Comparison of ENCODE assay signal across 23 cellular contexts in genomic region chr3:69403406-69403934, GRCh38.
"Had no signal": no experiment of that assay in that cellular context is flagged by ENCODE, and none has a peak within 500 bp of the region (broad histone marks: within the 10 kb centered on the region; RNA-seq: fewer than 3 reads in every experiment).

No MANE protein-coding gene starts in this region.

- H3K27ac ChIP-seq: ascending aorta, breast epithelium, epithelial cell of prostate, gastroesophageal sphincter, heart right ventricle, left ventricle myocardium inferior, sigmoid colon, spleen, vagina had no signal

- H3K4me3 ChIP-seq: ascending aorta, breast epithelium, gastroesophageal sphincter, heart right ventricle, left ventricle myocardium inferior, sigmoid colon, spleen, vagina had no signal

- H3K27ac Mint-ChIP-seq: activated CD4-positive, alpha-beta memory T cell treated with anti-CD3 and anti-CD28 coated beads for 36 hours; activated CD4-positive, alpha-beta T cell treated with anti-CD3 and anti-CD28 coated beads for 36 hours; activated CD8-positive, alpha-beta memory T cell treated with anti-CD3 and anti-CD28 coated beads, Interleukin-2, amount 10 ng/mL, durations not matched to agents 7 days and 5 days; activated naive CD4-positive, alpha-beta T cell treated with anti-CD3 and anti-CD28 coated beads for 36 hours; activated naive CD8-positive, alpha-beta T cell treated with anti-CD3 and anti-CD28 coated beads, Interleukin-2, amount 50 U/mL, for 24 hours; activated T-helper 2 cell treated with anti-CD3 and anti-CD28 coated beads, Interferon-gamma antibody, Interleukin-2, Interleukin-4, amounts not matched to agents 10 μg/mL and 5 μg/mL and 100 μg/mL, durations not matched to agents 14 hours and 24 hours and 36 hours; effector memory CD8-positive, alpha-beta T cell; nephron progenitor cell had no signal

- H3K9me3 Mint-ChIP-seq: activated naive CD8-positive, alpha-beta T cell treated with anti-CD3 and anti-CD28 coated beads, Interleukin-2, amount 50 U/mL, for 24 hours; activated T-helper 2 cell treated with anti-CD3 and anti-CD28 coated beads, Interferon-gamma antibody, Interleukin-2, Interleukin-4, amounts not matched to agents 10 μg/mL and 5 μg/mL and 100 μg/mL, durations not matched to agents 14 hours and 24 hours and 36 hours; effector memory CD8-positive, alpha-beta T cell had no signal

- FAIRE-seq: islet of Langerhans had no signal

- H3K4me3 Mint-ChIP-seq: activated CD4-positive, alpha-beta memory T cell treated with anti-CD3 and anti-CD28 coated beads for 36 hours; activated CD4-positive, alpha-beta T cell treated with anti-CD3 and anti-CD28 coated beads for 36 hours; activated CD8-positive, alpha-beta memory T cell treated with anti-CD3 and anti-CD28 coated beads, Interleukin-2, amount 10 ng/mL, durations not matched to agents 7 days and 5 days; activated naive CD4-positive, alpha-beta T cell treated with anti-CD3 and anti-CD28 coated beads for 36 hours; activated naive CD8-positive, alpha-beta T cell treated with anti-CD3 and anti-CD28 coated beads, Interleukin-2, amount 50 U/mL, for 24 hours; effector memory CD8-positive, alpha-beta T cell; nephron progenitor cell had no signal

- H3K4me1 ChIP-seq: ascending aorta had no signal

- H3K9me3 ChIP-seq: ascending aorta, sigmoid colon had no signal

- H3K27me3 Mint-ChIP-seq: activated CD4-positive, alpha-beta memory T cell treated with anti-CD3 and anti-CD28 coated beads for 36 hours had no signal

- H3K36me3 ChIP-seq: ascending aorta, breast epithelium, gastroesophageal sphincter, heart right ventricle, sigmoid colon, vagina had no signal

- H3K36me3 Mint-ChIP-seq: activated CD8-positive, alpha-beta memory T cell treated with anti-CD3 and anti-CD28 coated beads, Interleukin-2, amount 10 ng/mL, durations not matched to agents 7 days and 5 days had no signal

- H3K27me3 ChIP-seq: ascending aorta, breast epithelium, gastroesophageal sphincter, heart right ventricle, sigmoid colon, spleen, vagina had no signal

- ATAC-seq: activated CD4-positive, alpha-beta T cell treated with anti-CD3 and anti-CD28 coated beads for 36 hours; activated CD8-positive, alpha-beta memory T cell treated with anti-CD3 and anti-CD28 coated beads, Interleukin-2, amount 10 ng/mL, durations not matched to agents 7 days and 5 days; activated naive CD8-positive, alpha-beta T cell treated with anti-CD3 and anti-CD28 coated beads, Interleukin-2, amount 50 U/mL, for 24 hours; effector memory CD8-positive, alpha-beta T cell; gastroesophageal sphincter; heart right ventricle had no signal

- DNase-seq: activated CD4-positive, alpha-beta memory T cell treated with anti-CD3 and anti-CD28 coated beads for 36 hours; activated CD4-positive, alpha-beta T cell treated with anti-CD3 and anti-CD28 coated beads for 36 hours; activated CD8-positive, alpha-beta memory T cell treated with anti-CD3 and anti-CD28 coated beads, Interleukin-2, amount 10 ng/mL, durations not matched to agents 7 days and 5 days; activated naive CD4-positive, alpha-beta T cell treated with anti-CD3 and anti-CD28 coated beads for 36 hours; activated naive CD8-positive, alpha-beta T cell treated with anti-CD3 and anti-CD28 coated beads, Interleukin-2, amount 50 U/mL, for 24 hours; activated T-cell treated with anti-CD3 and anti-CD28 coated beads, Interleukin-2, amount 50 U/mL, for 1 hour; dermis blood vessel endothelial cell; effector memory CD8-positive, alpha-beta T cell; heart right ventricle; left ventricle myocardium inferior; mesendoderm; nephron progenitor cell; sigmoid colon; spleen; stimulated activated CD4-positive, alpha-beta T cell treated with anti-CD3 and anti-CD28 coated beads, Interleukin-1b, Interleukin-23, amount 100 ng/mL, for 48 hours; T1000 had no signal

- H3K4me1 Mint-ChIP-seq: activated CD4-positive, alpha-beta T cell treated with anti-CD3 and anti-CD28 coated beads for 36 hours; activated CD8-positive, alpha-beta memory T cell treated with anti-CD3 and anti-CD28 coated beads, Interleukin-2, amount 10 ng/mL, durations not matched to agents 7 days and 5 days; activated naive CD8-positive, alpha-beta T cell treated with anti-CD3 and anti-CD28 coated beads, Interleukin-2, amount 50 U/mL, for 24 hours; nephron progenitor cell had no signal
